8 cellular contexts compared by ENCODE assay signal in the genomic region with DNA sequence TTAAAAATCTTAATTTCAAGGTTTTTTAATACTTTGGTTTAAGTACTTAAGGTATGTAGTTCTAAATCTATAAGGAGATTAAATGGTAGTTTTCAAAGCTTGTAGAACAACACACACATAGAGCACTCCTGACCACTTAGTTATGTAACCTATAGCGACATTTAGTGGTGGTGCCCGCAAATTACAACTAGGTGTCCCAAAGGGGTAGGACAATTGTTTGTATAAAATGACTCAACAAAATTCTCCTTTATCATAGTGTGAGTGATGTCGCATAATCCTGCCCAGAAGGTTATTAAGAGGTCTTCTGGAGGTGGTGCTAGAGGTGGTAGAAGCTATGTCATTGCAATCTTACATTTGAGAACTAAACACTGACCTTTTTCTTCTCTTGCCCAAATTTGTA.
DNase-seq lines count a peak whose midpoint lies in the region; ATAC-seq and TF ChIP-seq lines count a peak whose summit lies in the region.

No MANE protein-coding gene starts in this region.

- H3K4me1 ChIP-seq in colonic mucosa, result no peaks in the 10 kb centered on the region

- ATAC-seq in GM18907 (IDR thresholded peaks at IDR 0.05; ENCODE audit: unreplicated experiment), result peak; percentile 85
- peak; percentile 88 for ATAC-seq in HG03378 (IDR thresholded peaks at IDR 0.05; ENCODE audit: unreplicated experiment)
- ATAC-seq in left lobe of liver, result peak; percentile 99

- intact Hi-C loops in colonic mucosa (cut with DNase I), result loop anchor here (2.0 to 10.0 kb wide), 3 partner anchors 360 to 438 kb away; no protein-coding TSS in a partner anchor

- H3K4me3 ChIP-seq in AG10803 (ENCODE audit: low read length) (no peak overlapping the region), colonic mucosa (no peak overlapping the region)

- H3K27me3 ChIP-seq in colonic mucosa, result no peaks in the 10 kb centered on the region

- no peaks in the 10 kb centered on the region for H3K9me3 ChIP-seq in colonic mucosa

- TF ChIP-seq CTCF in AG10803 (conservative IDR thresholded peaks at IDR 0.05; ENCODE audit: low read length) (peak; percentile 78), colonic mucosa (IDR thresholded peaks at IDR 0.05) (peak; percentile 81)

- DNase-seq in AG10803 (ENCODE audit: low read depth) (peak; percentile 58), NCI-H226 (peak; percentile 68), colonic mucosa (peak; percentile 84), left lobe of liver (ENCODE audit: low spot score) (peak; percentile 69)
- peak; percentile 68 for DNase-seq in activated CD4-positive, CD25-positive, alpha-beta regulatory T cell treated with anti-CD3 and anti-CD28 coated beads, Interleukin-2, amount 50 U/mL, for 72 hours
- peak; percentile 51 to 58 for DNase-seq in stimulated activated CD4-positive, alpha-beta T cell treated with anti-CD3 and anti-CD28 coated beads, Interleukin-4, amount 100 ng/mL, for 48 hours (ENCODE audit: low read depth in 2 of 2)

- no peaks in the 10 kb centered on the region for H3K36me3 ChIP-seq in colonic mucosa

- H3K27ac ChIP-seq in colonic mucosa, result no peak overlapping the region

- no peak overlapping the region for H3K9ac ChIP-seq in colonic mucosa (ENCODE audit: low read depth in 2 of 2, low read length in 2 of 2)
